In genomic region chr10:4062751-4063150, GRCh38 we compare ENCODE assay signal across 19 cellular contexts.
DNase-seq lines count a peak whose midpoint lies in the region; ATAC-seq and TF ChIP-seq lines count a peak whose summit lies in the region.
"Had no signal": no experiment of that assay in that cellular context is flagged by ENCODE, and none has a peak within 500 bp of the region (broad histone marks: within the 10 kb centered on the region; RNA-seq: fewer than 3 reads in every experiment).

No MANE protein-coding gene starts in this region.

- H3K4me3 ChIP-seq in ascending aorta (no peak overlapping the region), stomach (no peak overlapping the region)
- H3K4me3 ChIP-seq: A549; BLaER1 treated with 17β-estradiol and CSF1 and Interleukin-3, amounts not matched to agents 10 nM and 100 nM; GM23338 had no signal

- TF ChIP-seq EP300 in stomach (IDR thresholded peaks at IDR 0.05): no peak

- H3K27me3 ChIP-seq in ascending aorta (no peaks in the 10 kb centered on the region), stomach (no peaks in the 10 kb centered on the region)
- H3K27me3 ChIP-seq: BLaER1 treated with 17β-estradiol and CSF1 and Interleukin-3, amounts not matched to agents 10 nM and 100 nM had no signal

- ATAC-seq in sciatic nerve: no peak
- ATAC-seq: A549, GM23338, HCT116 had no signal

- H3K9me3 ChIP-seq in ascending aorta (no peaks in the 10 kb centered on the region), stomach (no peaks in the 10 kb centered on the region)
- H3K9me3 ChIP-seq: A549; BLaER1 treated with 17β-estradiol and CSF1 and Interleukin-3, amounts not matched to agents 10 nM and 100 nM had no signal

- no peak for TF ChIP-seq POLR2A in stomach (IDR thresholded peaks at IDR 0.05)

- H3K4me1 ChIP-seq in ascending aorta (peaks cover 5 to 43% of the 10 kb centered on the region in 2 donors), stomach (peaks cover 5 to 43% (median 9%) of the 10 kb centered on the region in 4 donors)

- H3K36me3 ChIP-seq in ascending aorta: no peaks in the 10 kb centered on the region
- no peaks in the 10 kb centered on the region for H3K36me3 ChIP-seq in stomach
- H3K36me3 ChIP-seq: BLaER1 treated with 17β-estradiol and CSF1 and Interleukin-3, amounts not matched to agents 10 nM and 100 nM had no signal

- H3K27ac ChIP-seq in ascending aorta (peak overlapping the region; percentile 60 to 71), stomach (peak overlapping the region in 3 of 5 donors; percentile 30 to 49 (median 46))
- H3K27ac ChIP-seq: BLaER1 treated with 17β-estradiol and CSF1 and Interleukin-3, amounts not matched to agents 10 nM and 100 nM had no signal

- intact Hi-C loops in ascending aorta (cut with DNase I): loop anchor here (1.0 to 10.0 kb wide), 5 partner anchors 11 to 818 kb away; no protein-coding TSS in a partner anchor
- intact Hi-C loops in stomach (cut with DNase I; ENCODE audit: low total_unique reads): no loop called here
- intact Hi-C loops in posterior vena cava (cut with DNase I): no loop called here
- intact Hi-C loops in sciatic nerve (cut with DNase I): no loop called here

- DNase-seq in HT-29 (ENCODE audit: low spot score) (peak; percentile 28), ascending aorta (ENCODE audit: low spot score in 2 of 2) (no peak), islet precursor cell (peak; percentile 87), stomach (no peak), A172 (ENCODE audit: low spot score) (no peak), posterior vena cava (ENCODE audit: low spot score) (no peak), sciatic nerve (ENCODE audit: low spot score) (no peak)
- no peak for DNase-seq in stimulated activated CD4-positive, alpha-beta T cell treated with anti-CD3 and anti-CD28 coated beads, Interleukin-2, amount 100 ng/mL, for 24 hours
- DNase-seq: CD8-positive, alpha-beta memory T cell; DND-41; GF-D8; NCI-H1436 treated with DMSO at 0.1 percent for 48 hours; NCI-H510A treated with DMSO at 0.1 percent for 48 hours; NCI-H82; SHP77 had no signal

- 95 to 100% (median 99%) methylated on average over 5 to 6 of the region's 6 CpGs for WGBS in stomach, 5 donors

- TF ChIP-seq CTCF in ascending aorta (IDR thresholded peaks at IDR 0.05) (no peak), stomach (IDR thresholded peaks at IDR 0.05) (no peak)

Comparison
In these comparisons a context has a peak if more than half of its experiments do, and no peak if none do; other contexts are left out.
1. DNase-seq: peak in HT-29 (single experiment) and islet precursor cell (single experiment); none in ascending aorta (0 of 2), stomach (single experiment), A172 (single experiment), stimulated activated CD4-positive, alpha-beta T cell treated with anti-CD3 and anti-CD28 coated beads, Interleukin-2, amount 100 ng/mL, for 24 hours (0 of 2), posterior vena cava (single experiment) and sciatic nerve (single experiment).